ENCODE assay signal across 9 cellular contexts in genomic region chr1:8870605-8871538, GRCh38. TPM values are rescaled to one million over a fixed set of nuclear protein-coding genes. Genes with fewer than 3 reads are reported as not detected.
DNase-seq lines count a peak whose midpoint lies in the region; ATAC-seq, FAIRE-seq and TF ChIP-seq lines count a peak whose summit lies in the region.
"Had no signal": no experiment of that assay in that cellular context is flagged by ENCODE, and none has a peak within 500 bp of the region (broad histone marks: within the 10 kb centered on the region; RNA-seq: fewer than 3 reads in every experiment).

No MANE protein-coding gene starts in this region.

- H3K27ac ChIP-seq in keratinocyte (ENCODE audit: control insufficient read depth, insufficient read depth, low read length): peak overlapping the region; percentile 7

- H3K9me3 Mint-ChIP-seq in natural killer cell treated with Interleukin-12 subunit alpha and Interleukin-12 subunit beta and Interleukin-15 and Interleukin-18, amount 100 ng/mL, for 72 hours: no peaks in the 10 kb centered on the region
- H3K9me3 Mint-ChIP-seq in natural killer cell (no peaks in the 10 kb centered on the region), type B pancreatic cell (no peaks in the 10 kb centered on the region)
- H3K9me3 Mint-ChIP-seq in activated T-helper 1 cell treated with anti-CD3 and anti-CD28 coated beads, Interleukin-12 subunit alpha, Interleukin-12 subunit beta, Interleukin-2, Interleukin-4 antibody, amounts not matched to agents 30 ng/mL and 10 ng/mL and 1 ng/mL, durations not matched to agents 14 hours and 24 hours and 36 hours: no peaks in the 10 kb centered on the region

- peaks cover 54% of the 10 kb centered on the region for H3K36me3 Mint-ChIP-seq in natural killer cell treated with Interleukin-12 subunit alpha and Interleukin-12 subunit beta and Interleukin-15 and Interleukin-18, amount 100 ng/mL, for 72 hours
- H3K36me3 Mint-ChIP-seq in natural killer cell (no peaks in the 10 kb centered on the region), type B pancreatic cell (peaks cover 50% of the 10 kb centered on the region)
- peaks cover 87% of the 10 kb centered on the region for H3K36me3 Mint-ChIP-seq in activated T-helper 1 cell treated with anti-CD3 and anti-CD28 coated beads, Interleukin-12 subunit alpha, Interleukin-12 subunit beta, Interleukin-2, Interleukin-4 antibody, amounts not matched to agents 30 ng/mL and 10 ng/mL and 1 ng/mL, durations not matched to agents 14 hours and 24 hours and 36 hours (ENCODE audit: low read depth)

- no peaks in the 10 kb centered on the region for H3K27me3 ChIP-seq in keratinocyte (ENCODE audit: control insufficient read depth, extremely low read depth, insufficient read depth, low read length)

- peaks cover 75% of the 10 kb centered on the region for H4K20me1 ChIP-seq in keratinocyte (ENCODE audit: control insufficient read depth, extremely low read depth, insufficient read depth, low read length)

- H2AFZ ChIP-seq in keratinocyte (ENCODE audit: control insufficient read depth, low read length): no peak overlapping the region

- H3K4me3 ChIP-seq in keratinocyte (ENCODE audit: control insufficient read depth in 2 of 3, extremely low read depth in 1 of 3, insufficient read depth in 2 of 3, low read depth in 1 of 3, low read length in 3 of 3): no peak overlapping the region

- H3K4me1 ChIP-seq in keratinocyte (ENCODE audit: control insufficient read depth, extremely low read depth, insufficient read depth, low read length): peaks cover 45% of the 10 kb centered on the region

- DNase-seq in natural killer cell treated with Interleukin-12 subunit alpha and Interleukin-12 subunit beta and Interleukin-15 and Interleukin-18, amount 100 ng/mL, for 72 hours (ENCODE audit: low spot score): no peak
- DNase-seq in natural killer cell: no peak
- no peak for DNase-seq in activated T-helper 1 cell treated with anti-CD3 and anti-CD28 coated beads, Interleukin-12 subunit alpha, Interleukin-12 subunit beta, Interleukin-2, Interleukin-4 antibody, amounts not matched to agents 30 ng/mL and 10 ng/mL and 1 ng/mL, durations not matched to agents 14 hours and 24 hours and 36 hours (ENCODE audit: low spot score)
- DNase-seq in keratinocyte (ENCODE audit: low read depth, low spot score): no peak
- DNase-seq in type B pancreatic cell (ENCODE audit: extremely low spot score, unreplicated experiment): no peak
- DNase-seq in NCI-H146 treated with DMSO at 0.1 percent for 48 hours (lab: John Stamatoyannopoulos, UW; ENCODE audit: unreplicated experiment): no peak
- DNase-seq in DMS153 treated with DMSO at 0.1 percent for 48 hours (lab: John Stamatoyannopoulos, UW; ENCODE audit: unreplicated experiment): no peak
- DNase-seq in NAMALWA (ENCODE audit: low spot score): no peak
- DNase-seq: NCI-H2081 treated with DMSO at 0.1 percent for 48 hours had no signal

- H3K36me3 ChIP-seq in keratinocyte (ENCODE audit: control insufficient read depth in 2 of 2, extremely low read depth in 1 of 2, insufficient read depth in 2 of 2, low read length in 2 of 2): peaks cover 59 to 75% of the 10 kb centered on the region in 2 experiments

- H3K4me2 ChIP-seq in keratinocyte (ENCODE audit: control insufficient read depth, extremely low read depth, insufficient read depth, low read depth, low read length): no peak overlapping the region

- H3K27ac Mint-ChIP-seq in natural killer cell treated with Interleukin-12 subunit alpha and Interleukin-12 subunit beta and Interleukin-15 and Interleukin-18, amount 100 ng/mL, for 72 hours: peak overlapping the region; percentile 47 to 79
- H3K27ac Mint-ChIP-seq in natural killer cell (no peak overlapping the region), type B pancreatic cell (peak overlapping the region; percentile 70)
- H3K27ac Mint-ChIP-seq in activated T-helper 1 cell treated with anti-CD3 and anti-CD28 coated beads, Interleukin-12 subunit alpha, Interleukin-12 subunit beta, Interleukin-2, Interleukin-4 antibody, amounts not matched to agents 30 ng/mL and 10 ng/mL and 1 ng/mL, durations not matched to agents 14 hours and 24 hours and 36 hours: peak overlapping the region; percentile 83

- peaks cover 78% of the 10 kb centered on the region for H3K79me2 ChIP-seq in keratinocyte (ENCODE audit: control insufficient read depth, insufficient read depth, low read length)

- FAIRE-seq in keratinocyte (lab: Jason Lieb, UNC): no peak

- intact Hi-C loops in natural killer cell (cut with micrococcal nuclease): loop anchor here (10.0 kb wide), 1 partner anchor 1044 kb away; the partner anchor contains the start of gene CTNNBIP1
- intact Hi-C loops in activated T-helper 1 cell treated with anti-CD3 and anti-CD28 coated beads, Interleukin-12 subunit alpha, Interleukin-12 subunit beta, Interleukin-2, Interleukin-4 antibody, amounts not matched to agents 30 ng/mL and 10 ng/mL and 1 ng/mL, durations not matched to agents 14 hours and 24 hours and 36 hours (cut with micrococcal nuclease): no loop called here

- ATAC-seq in natural killer cell treated with Interleukin-12 subunit alpha and Interleukin-12 subunit beta and Interleukin-15 and Interleukin-18, amount 100 ng/mL, for 72 hours: no peak
- no peak for ATAC-seq in natural killer cell

- H3K4me1 Mint-ChIP-seq in natural killer cell treated with Interleukin-12 subunit alpha and Interleukin-12 subunit beta and Interleukin-15 and Interleukin-18, amount 100 ng/mL, for 72 hours (ENCODE audit: low read depth in 2 of 2): peaks cover 41 to 57% of the 10 kb centered on the region in 2 donors
- H3K4me1 Mint-ChIP-seq in natural killer cell (peaks cover 32 to 46% of the 10 kb centered on the region in 2 donors), type B pancreatic cell (ENCODE audit: unreplicated experiment) (peaks cover 44% of the 10 kb centered on the region)
- H3K4me1 Mint-ChIP-seq in activated T-helper 1 cell treated with anti-CD3 and anti-CD28 coated beads, Interleukin-12 subunit alpha, Interleukin-12 subunit beta, Interleukin-2, Interleukin-4 antibody, amounts not matched to agents 30 ng/mL and 10 ng/mL and 1 ng/mL, durations not matched to agents 14 hours and 24 hours and 36 hours (ENCODE audit: low read depth): peaks cover 85% of the 10 kb centered on the region

- H3K27me3 Mint-ChIP-seq in natural killer cell treated with Interleukin-12 subunit alpha and Interleukin-12 subunit beta and Interleukin-15 and Interleukin-18, amount 100 ng/mL, for 72 hours: no peaks in the 10 kb centered on the region
- H3K27me3 Mint-ChIP-seq in natural killer cell (ENCODE audit: low read depth in 2 of 2) (no peaks in the 10 kb centered on the region), type B pancreatic cell (no peaks in the 10 kb centered on the region)
- H3K27me3 Mint-ChIP-seq in activated T-helper 1 cell treated with anti-CD3 and anti-CD28 coated beads, Interleukin-12 subunit alpha, Interleukin-12 subunit beta, Interleukin-2, Interleukin-4 antibody, amounts not matched to agents 30 ng/mL and 10 ng/mL and 1 ng/mL, durations not matched to agents 14 hours and 24 hours and 36 hours (ENCODE audit: insufficient read depth): no peaks in the 10 kb centered on the region

- peak overlapping the region; percentile 11 for H3K4me3 Mint-ChIP-seq in natural killer cell treated with Interleukin-12 subunit alpha and Interleukin-12 subunit beta and Interleukin-15 and Interleukin-18, amount 100 ng/mL, for 72 hours
- H3K4me3 Mint-ChIP-seq in natural killer cell (no peak overlapping the region), type B pancreatic cell (peak overlapping the region; percentile 34)
- H3K4me3 Mint-ChIP-seq in activated T-helper 1 cell treated with anti-CD3 and anti-CD28 coated beads, Interleukin-12 subunit alpha, Interleukin-12 subunit beta, Interleukin-2, Interleukin-4 antibody, amounts not matched to agents 30 ng/mL and 10 ng/mL and 1 ng/mL, durations not matched to agents 14 hours and 24 hours and 36 hours: peak overlapping the region; percentile 62

- peaks cover 8% of the 10 kb centered on the region for H3K9me1 ChIP-seq in keratinocyte (ENCODE audit: control insufficient read depth, extremely low read depth, insufficient read depth, low read length)

- H3K9me3 ChIP-seq in keratinocyte (ENCODE audit: control insufficient read depth, low read depth, low read length): no peaks in the 10 kb centered on the region

- H3K9ac ChIP-seq in keratinocyte (ENCODE audit: control insufficient read depth, extremely low read depth, insufficient read depth, low read length): no peak overlapping the region

- dilution Hi-C loops in keratinocyte (cut with MboI; ENCODE audit: extremely low pct_ligation_motif_present, low sequenced_read_pairs): no loop called here

- no peak for TF ChIP-seq CTCF in natural killer cell (IDR thresholded peaks at IDR 0.05)
- no peak for TF ChIP-seq CTCF in keratinocyte (optimal IDR thresholded peaks at IDR 0.05 in 1 of 3, IDR thresholded peaks at IDR 0.05 in 1 of 3, conservative IDR thresholded peaks at IDR 0.05 in 1 of 3; ENCODE audit: extremely low read depth in 1 of 3, insufficient read depth in 2 of 3, low read length in 3 of 3)
- no peak for TF ChIP-seq CTCF in type B pancreatic cell (conservative IDR thresholded peaks at IDR 0.05)

RNA-seq across cellular contexts. Expression of gene ENO1, which starts 7.6 kb away (rescaled TPM):
- 1,000 to 10,000 TPM; 2,254 to 2,801 TPM for total RNA-seq in natural killer cell treated with Interleukin-12 subunit alpha and Interleukin-12 subunit beta and Interleukin-15 and Interleukin-18, amount 100 ng/mL, for 72 hours
- total RNA-seq in natural killer cell: 100 to 1,000 TPM; 254 to 299 (median 266) TPM
- total RNA-seq in activated T-helper 1 cell treated with anti-CD3 and anti-CD28 coated beads, Interleukin-12 subunit alpha, Interleukin-12 subunit beta, Interleukin-2, Interleukin-4 antibody, amounts not matched to agents 30 ng/mL and 10 ng/mL and 1 ng/mL, durations not matched to agents 14 hours and 24 hours and 36 hours: 3,370 and 3,388 TPM in 2 replicates
- 1,831 to 2,152 TPM (median 1,908 TPM) in 3 replicates for polyA plus RNA-seq in keratinocyte
- 5,319 TPM for polyA plus RNA-seq in keratinocyte (2011; ENCODE audit: low read depth)
- 1,516 and 1,792 TPM in 2 replicates for polyA plus RNA-seq in keratinocyte (2011; cell fraction: cytosol; rRNA removed)
- polyA plus RNA-seq in keratinocyte (2011; cell fraction: nucleus; rRNA removed): 1,367 and 1,540 TPM in 2 replicates
- polyA plus RNA-seq in keratinocyte (2012; ENCODE audit: low replicate concordance): 973 and 2,209 TPM in 2 replicates
- 2,026 to 2,762 TPM (median 2,694 TPM) in 3 replicates for polyA minus RNA-seq in keratinocyte
- polyA minus RNA-seq in keratinocyte (2011; cell fraction: cytosol; rRNA and poly(A)+ RNA removed): 1,962 TPM
- polyA minus RNA-seq in keratinocyte (2011; cell fraction: nucleus; rRNA and poly(A)+ RNA removed): 651 and 812 TPM in 2 replicates
- total RNA-seq in type B pancreatic cell (ENCODE audit: low replicate concordance): 599 and 828 TPM in 2 replicates

RNA-seq across cellular contexts. Expression of gene RERE, which starts 53.4 kb away (rescaled TPM):
- 10 to 100 TPM; 38.2 to 72.4 TPM for total RNA-seq in natural killer cell treated with Interleukin-12 subunit alpha and Interleukin-12 subunit beta and Interleukin-15 and Interleukin-18, amount 100 ng/mL, for 72 hours
- 10 to 100 TPM; 67.7 to 76.0 (median 73.0) TPM for total RNA-seq in natural killer cell
- total RNA-seq in activated T-helper 1 cell treated with anti-CD3 and anti-CD28 coated beads, Interleukin-12 subunit alpha, Interleukin-12 subunit beta, Interleukin-2, Interleukin-4 antibody, amounts not matched to agents 30 ng/mL and 10 ng/mL and 1 ng/mL, durations not matched to agents 14 hours and 24 hours and 36 hours: 82.0 and 90.9 TPM in 2 replicates
- 2.8 to 3.8 TPM (median 3.6 TPM) in 3 replicates for polyA plus RNA-seq in keratinocyte
- polyA plus RNA-seq in keratinocyte (2011; ENCODE audit: low read depth): 32.8 TPM
- 8.1 and 10.5 TPM in 2 replicates for polyA plus RNA-seq in keratinocyte (2011; cell fraction: cytosol; rRNA removed)
- polyA plus RNA-seq in keratinocyte (2011; cell fraction: nucleus; rRNA removed): 26.3 and 30.2 TPM in 2 replicates
- polyA plus RNA-seq in keratinocyte (2012; ENCODE audit: low replicate concordance): 13.7 and 17.2 TPM in 2 replicates
- 22.0 to 29.9 TPM (median 28.0 TPM) in 3 replicates for polyA minus RNA-seq in keratinocyte
- polyA minus RNA-seq in keratinocyte (2011; cell fraction: cytosol; rRNA and poly(A)+ RNA removed): 28.6 TPM
- polyA minus RNA-seq in keratinocyte (2011; cell fraction: nucleus; rRNA and poly(A)+ RNA removed): 16.4 and 51.3 TPM in 2 replicates
- 100 and 141 TPM in 2 replicates for total RNA-seq in type B pancreatic cell (ENCODE audit: low replicate concordance)

Comparison
In these comparisons a context has a peak if more than half of its experiments do, and no peak if none do; other contexts are left out.
1. H3K27ac Mint-ChIP-seq: peak in natural killer cell treated with Interleukin-12 subunit alpha and Interleukin-12 subunit beta and Interleukin-15 and Interleukin-18, amount 100 ng/mL, for 72 hours (2 of 2), activated T-helper 1 cell treated with anti-CD3 and anti-CD28 coated beads, Interleukin-12 subunit alpha, Interleukin-12 subunit beta, Interleukin-2, Interleukin-4 antibody, amounts not matched to agents 30 ng/mL and 10 ng/mL and 1 ng/mL, durations not matched to agents 14 hours and 24 hours and 36 hours (single experiment) and type B pancreatic cell (single experiment); none in natural killer cell (0 of 2).